ENCODE assay signal across 22 cellular contexts in genomic region chr4:3338976-3339531, GRCh38.
"Had no signal": no experiment of that assay in that cellular context is flagged by ENCODE, and none has a peak within 500 bp of the region (broad histone marks: within the 10 kb centered on the region; RNA-seq: fewer than 3 reads in every experiment).

No MANE protein-coding gene starts in this region.

- H3K4me3 ChIP-seq: coronary artery, gastrocnemius medialis, heart right ventricle, left ventricle myocardium inferior, mucosa of descending colon, SJSA1, tibial artery had no signal

- H3K27ac Mint-ChIP-seq: activated B cell treated with CpG ODN at 0.5 μM for 24 hours; activated CD4-positive, alpha-beta memory T cell treated with anti-CD3 and anti-CD28 coated beads for 36 hours; activated naive CD4-positive, alpha-beta T cell treated with anti-CD3 and anti-CD28 coated beads for 36 hours; naive B cell had no signal

- H3K27ac ChIP-seq: coronary artery, gastrocnemius medialis, heart right ventricle, left ventricle myocardium inferior, neutrophil, parathyroid adenoma, SJSA1, tibial artery had no signal

- ATAC-seq: activated T-cell treated with anti-CD3 and anti-CD28 coated beads, Interleukin-2, amount 50 U/mL, for 4 hours; gastrocnemius medialis; heart right ventricle; mucosa of descending colon had no signal

- H3K9me3 Mint-ChIP-seq: activated B cell treated with CpG ODN at 0.5 μM for 24 hours; activated CD4-positive, alpha-beta memory T cell treated with anti-CD3 and anti-CD28 coated beads for 36 hours; activated naive CD4-positive, alpha-beta T cell treated with anti-CD3 and anti-CD28 coated beads for 36 hours; activated T-cell treated with anti-CD3 and anti-CD28 coated beads, Interleukin-2, amount 50 U/mL, for 4 hours; immature natural killer cell; naive B cell had no signal

- H3K4me3 Mint-ChIP-seq: activated B cell treated with CpG ODN at 0.5 μM for 24 hours; activated CD4-positive, alpha-beta memory T cell treated with anti-CD3 and anti-CD28 coated beads for 36 hours; activated naive CD4-positive, alpha-beta T cell treated with anti-CD3 and anti-CD28 coated beads for 36 hours; activated T-cell treated with anti-CD3 and anti-CD28 coated beads, Interleukin-2, amount 50 U/mL, for 4 hours; immature natural killer cell; naive B cell had no signal

- H3K27me3 Mint-ChIP-seq: activated B cell treated with CpG ODN at 0.5 μM for 24 hours; activated CD4-positive, alpha-beta memory T cell treated with anti-CD3 and anti-CD28 coated beads for 36 hours; naive B cell had no signal

- H3K36me3 ChIP-seq: gastrocnemius medialis, left ventricle myocardium inferior, neutrophil had no signal

- H3K27me3 ChIP-seq: gastrocnemius medialis, heart right ventricle, neutrophil, SJSA1, tibial artery had no signal

- DNase-seq: activated B cell treated with CpG ODN at 0.5 μM for 24 hours; activated CD4-positive, alpha-beta memory T cell treated with anti-CD3 and anti-CD28 coated beads for 36 hours; activated CD4-positive, alpha-beta T cell treated with anti-CD3 and anti-CD28 coated beads for 4 hours; activated naive CD4-positive, alpha-beta T cell treated with anti-CD3 and anti-CD28 coated beads for 36 hours; activated T-cell treated with anti-CD3 and anti-CD28 coated beads, Interleukin-2, amount 50 U/mL, for 4 hours; gastrocnemius medialis; heart right ventricle; immature natural killer cell; kidney glomerular epithelial cell; left ventricle myocardium inferior; mucosa of descending colon; naive B cell; stimulated activated CD4-positive, alpha-beta T cell treated with anti-CD3 and anti-CD28 coated beads, Interleukin-12 subunit alpha, Interleukin-12 subunit beta, amount 100 ng/mL, for 4 hours; stimulated activated CD4-positive, alpha-beta T cell treated with anti-CD3 and anti-CD28 coated beads, Interleukin-1b, Interleukin-23, amount 100 ng/mL, for 48 hours; stimulated activated CD8-positive, alpha-beta memory T cell treated with anti-CD3 and anti-CD28 coated beads, Interleukin-4, amount 100 ng/mL, for 48 hours; stimulated activated naive CD4-positive, alpha-beta T cell; substantia nigra; tibial artery had no signal

- H3K9me3 ChIP-seq: gastrocnemius medialis, heart right ventricle, left ventricle myocardium inferior, mucosa of descending colon, neutrophil, SJSA1, tibial artery had no signal

- H3K36me3 Mint-ChIP-seq: activated CD4-positive, alpha-beta memory T cell treated with anti-CD3 and anti-CD28 coated beads for 36 hours; naive B cell had no signal
